Comparison of ENCODE assay signal across 6 cellular contexts in genomic region chr1:148532158-148532557, GRCh38. TPM values are rescaled to one million over a fixed set of nuclear protein-coding genes. Genes with fewer than 3 reads are reported as not detected.
"Had no signal": no experiment of that assay in that cellular context is flagged by ENCODE, and none has a peak within 500 bp of the region (broad histone marks: within the 10 kb centered on the region; RNA-seq: fewer than 3 reads in every experiment).

No MANE protein-coding gene starts in this region.

RNA-seq across cellular contexts. Expression of gene PPIAL4G, which starts 49.1 kb away (rescaled TPM):
- total RNA-seq: activated T-cell treated with anti-CD3 and anti-CD28 coated beads, Interleukin-2, amount 50 U/mL, for 4 hours; astrocyte; NCI-H460; OCI-LY7; Right ventricle myocardium superior; SJSA1 had no signal
